ENCODE assay signal across 28 cellular contexts in the genomic region with DNA sequence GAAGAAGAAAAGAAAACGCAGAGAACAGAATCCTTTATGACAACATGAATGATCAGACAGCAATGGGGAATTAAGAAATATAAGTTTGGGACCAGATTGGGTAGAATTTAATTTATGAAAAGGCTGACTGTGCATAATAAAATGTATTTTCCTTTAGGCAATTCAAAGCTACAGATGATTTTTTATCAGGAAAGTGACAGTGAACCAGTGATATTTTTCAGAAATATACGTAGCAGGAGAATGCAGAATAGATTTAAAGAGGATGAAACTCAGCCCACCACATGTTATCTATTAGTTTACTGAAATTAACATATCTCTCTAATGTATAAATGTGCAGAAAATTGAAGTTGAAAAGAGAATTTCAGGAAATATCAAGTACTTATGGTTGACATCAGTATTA.
"Had no signal": no experiment of that assay in that cellular context is flagged by ENCODE, and none has a peak within 500 bp of the region (broad histone marks: within the 10 kb centered on the region; RNA-seq: fewer than 3 reads in every experiment).

No MANE protein-coding gene starts in this region.

- H3K9ac ChIP-seq: parathyroid adenoma had no signal

- H3K27ac ChIP-seq: ovary, parathyroid adenoma, psoas muscle, skin epidermis, spleen, stomach, thoracic aorta, thyroid gland, tibial nerve, upper lobe of left lung, vagina had no signal

- H3K9me3 ChIP-seq: ovary, psoas muscle, spleen, stomach, thoracic aorta, thyroid gland, tibial nerve, upper lobe of left lung, vagina had no signal

- H3K4me1 ChIP-seq: parathyroid adenoma, psoas muscle, spleen, stomach, thyroid gland, tibial nerve, upper lobe of left lung, vagina had no signal

- FAIRE-seq: urothelium cell line had no signal

- ATAC-seq: naive thymus-derived CD8-positive, alpha-beta T cell; natural killer cell treated with Interleukin-12 subunit alpha and Interleukin-12 subunit beta and Interleukin-15 and Interleukin-18, amount 100 ng/mL, for 72 hours; psoas muscle; right cardiac atrium; sciatic nerve; stimulated activated naive CD8-positive, alpha-beta T cell treated with anti-CD3 and anti-CD28 coated beads, Interleukin-15, Interleukin-2, amounts not matched to agents 100 U/mL and 50 U/mL, for 24 hours had no signal

- H3K4me3 ChIP-seq: ovary, psoas muscle, skin epidermis, smooth muscle cell, spleen, stomach, thoracic aorta, thyroid gland, tibial nerve, upper lobe of left lung, vagina had no signal

- H3K79me2 ChIP-seq: parathyroid adenoma had no signal

- H2AFZ ChIP-seq: parathyroid adenoma had no signal

- DNase-seq: naive thymus-derived CD8-positive, alpha-beta T cell; nephron progenitor cell; occipital lobe; ovary; posterior cingulate gyrus; psoas muscle; right cardiac atrium; spleen; stimulated activated CD4-positive, alpha-beta T cell treated with anti-CD3 and anti-CD28 coated beads, Interleukin-12 subunit alpha, Interleukin-12 subunit beta, amount 100 ng/mL, for 4 hours; stimulated activated CD4-positive, alpha-beta T cell treated with anti-CD3 and anti-CD28 coated beads, Interleukin-1b, Interleukin-23, amount 100 ng/mL, for 48 hours; stimulated activated CD4-positive, alpha-beta T cell treated with anti-CD3 and anti-CD28 coated beads, Interleukin-4, amount 100 ng/mL, for 1 hour; stimulated activated CD4-positive, alpha-beta T cell treated with anti-CD3 and anti-CD28 coated beads, Interleukin-4, amount 100 ng/mL, for 4 hours; stimulated activated CD8-positive, alpha-beta memory T cell treated with anti-CD3 and anti-CD28 coated beads, Interleukin-4, amount 100 ng/mL, for 48 hours; stimulated activated naive CD4-positive, alpha-beta T cell; stimulated activated naive CD8-positive, alpha-beta T cell treated with anti-CD3 and anti-CD28 coated beads, Interleukin-15, Interleukin-2, amounts not matched to agents 100 U/mL and 50 U/mL, for 24 hours; stomach; thyroid gland; trophoblast cell; upper lobe of left lung had no signal

- H3K27me3 ChIP-seq: ovary, spleen, stomach, thyroid gland, tibial nerve, upper lobe of left lung, vagina had no signal

- H3K36me3 ChIP-seq: ovary, spleen, stomach, thoracic aorta, thyroid gland, tibial nerve, upper lobe of left lung, vagina had no signal

- H3K4me2 ChIP-seq: smooth muscle cell had no signal
